In the genomic region with DNA sequence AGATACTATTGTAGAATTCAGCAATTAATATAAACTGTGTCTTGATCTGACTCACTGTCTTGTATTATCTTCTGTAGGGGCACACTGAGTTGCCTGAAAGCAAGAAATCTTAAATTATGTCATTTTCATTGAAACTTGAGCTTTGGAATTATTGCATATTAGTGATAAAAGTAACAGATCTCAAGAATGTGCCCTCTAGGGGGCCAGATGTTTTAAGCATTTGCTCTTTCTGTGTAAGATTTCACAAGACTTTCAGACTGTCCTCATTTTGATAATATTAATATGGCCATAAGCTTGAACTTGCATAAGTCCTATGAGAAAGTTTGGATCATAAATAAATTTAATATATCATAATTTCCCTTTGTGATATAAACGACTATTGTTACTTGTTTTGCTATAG, we compare ENCODE assay signal across 13 cellular contexts. TPM values are rescaled to one million over a fixed set of nuclear protein-coding genes. Genes with fewer than 3 reads are reported as not detected.
DNase-seq lines count a peak whose midpoint lies in the region; ATAC-seq and TF ChIP-seq lines count a peak whose summit lies in the region.
"Had no signal": no experiment of that assay in that cellular context is flagged by ENCODE, and none has a peak within 500 bp of the region (broad histone marks: within the 10 kb centered on the region; RNA-seq: fewer than 3 reads in every experiment).

No MANE protein-coding gene starts in this region.

- TF ChIP-seq CTCF in C4-2B (conservative IDR thresholded peaks at IDR 0.05) (peak; percentile 20), astrocyte of the spinal cord (IDR thresholded peaks at IDR 0.05; ENCODE audit: low read depth, low read length) (peak; percentile 23), neural crest cell (conservative IDR thresholded peaks at IDR 0.05) (peak; percentile 38)

- no peak overlapping the region for H3K27ac Mint-ChIP-seq in neural crest cell (ENCODE audit: unreplicated experiment)
- H3K27ac Mint-ChIP-seq: activated CD4-positive, alpha-beta memory T cell treated with anti-CD3 and anti-CD28 coated beads for 36 hours; IgD-negative memory B cell had no signal

- H3K36me3 Mint-ChIP-seq in neural crest cell (ENCODE audit: low read depth) = peaks cover 15% of the 10 kb centered on the region

- H3K27ac ChIP-seq in C4-2B = no peak overlapping the region
- H3K27ac ChIP-seq: stomach had no signal

- no peaks in the 10 kb centered on the region for H3K9me3 Mint-ChIP-seq in neural crest cell
- H3K9me3 Mint-ChIP-seq: activated CD4-positive, alpha-beta memory T cell treated with anti-CD3 and anti-CD28 coated beads for 36 hours; IgD-negative memory B cell had no signal

- H3K4me3 Mint-ChIP-seq in neural crest cell = no peak overlapping the region
- H3K4me3 Mint-ChIP-seq: activated CD4-positive, alpha-beta memory T cell treated with anti-CD3 and anti-CD28 coated beads for 36 hours; IgD-negative memory B cell had no signal

- no peaks in the 10 kb centered on the region for H3K4me1 Mint-ChIP-seq in neural crest cell

- H3K27me3 Mint-ChIP-seq in neural crest cell (ENCODE audit: low read depth) = no peaks in the 10 kb centered on the region
- H3K27me3 Mint-ChIP-seq: activated CD4-positive, alpha-beta memory T cell treated with anti-CD3 and anti-CD28 coated beads for 36 hours; IgD-negative memory B cell had no signal

- in situ Hi-C loops in astrocyte of the spinal cord (cut with HindIII; ENCODE audit: low sequenced_read_pairs) = no loop called here

- peak; percentile 3 for DNase-seq in Jurkat, Clone E6-1 (ENCODE audit: low read depth, low spot score)
- peak; percentile 26 for DNase-seq in astrocyte of the spinal cord (ENCODE audit: low read depth, low spot score)
- DNase-seq in neural crest cell (ENCODE audit: low read depth, low spot score) = no peak
- no peak for DNase-seq in NCI-H510A treated with DMSO at 0.1 percent for 48 hours (lab: John Stamatoyannopoulos, UW)
- DNase-seq: activated CD4-positive, alpha-beta memory T cell treated with anti-CD3 and anti-CD28 coated beads for 36 hours; activated effector memory CD4-positive, alpha-beta T cell treated with Interleukin-2 at 50 U/mL for 16 hours; retina; stomach had no signal

- no peak overlapping the region for H3K4me3 ChIP-seq in Jurkat, Clone E6-1 (ENCODE audit: low read length)
- H3K4me3 ChIP-seq in astrocyte of the spinal cord (ENCODE audit: low read depth, low read length) = no peak overlapping the region
- H3K4me3 ChIP-seq: stomach had no signal

- ATAC-seq in HG03571 (IDR thresholded peaks at IDR 0.05; ENCODE audit: unreplicated experiment) (no peak), GM21529 (IDR thresholded peaks at IDR 0.05; ENCODE audit: unreplicated experiment) (no peak), HG02759 (IDR thresholded peaks at IDR 0.05; ENCODE audit: unreplicated experiment) (no peak)

RNA-seq across cellular contexts. Expression of gene MYO6, which starts 55.5 kb away (rescaled TPM):
- 10.8 TPM for polyA plus RNA-seq in Jurkat, Clone E6-1 (2012; ENCODE audit: insufficient read depth, insufficient read length)
- total RNA-seq in neural crest cell = 24.5 and 25.7 TPM in 2 replicates

Comparison
In these comparisons a context has a peak if more than half of its experiments do, and no peak if none do; other contexts are left out.
1. DNase-seq: peak in Jurkat, Clone E6-1 (single experiment) and astrocyte of the spinal cord (single experiment); none in neural crest cell (single experiment) and NCI-H510A treated with DMSO at 0.1 percent for 48 hours (single experiment).
2. Peak in every context shown above with its lines, with median percentiles within 50 percentile points of each other: CTCF ChIP-seq.